ENCODE assay signal across 1 cellular context in the genomic region with DNA sequence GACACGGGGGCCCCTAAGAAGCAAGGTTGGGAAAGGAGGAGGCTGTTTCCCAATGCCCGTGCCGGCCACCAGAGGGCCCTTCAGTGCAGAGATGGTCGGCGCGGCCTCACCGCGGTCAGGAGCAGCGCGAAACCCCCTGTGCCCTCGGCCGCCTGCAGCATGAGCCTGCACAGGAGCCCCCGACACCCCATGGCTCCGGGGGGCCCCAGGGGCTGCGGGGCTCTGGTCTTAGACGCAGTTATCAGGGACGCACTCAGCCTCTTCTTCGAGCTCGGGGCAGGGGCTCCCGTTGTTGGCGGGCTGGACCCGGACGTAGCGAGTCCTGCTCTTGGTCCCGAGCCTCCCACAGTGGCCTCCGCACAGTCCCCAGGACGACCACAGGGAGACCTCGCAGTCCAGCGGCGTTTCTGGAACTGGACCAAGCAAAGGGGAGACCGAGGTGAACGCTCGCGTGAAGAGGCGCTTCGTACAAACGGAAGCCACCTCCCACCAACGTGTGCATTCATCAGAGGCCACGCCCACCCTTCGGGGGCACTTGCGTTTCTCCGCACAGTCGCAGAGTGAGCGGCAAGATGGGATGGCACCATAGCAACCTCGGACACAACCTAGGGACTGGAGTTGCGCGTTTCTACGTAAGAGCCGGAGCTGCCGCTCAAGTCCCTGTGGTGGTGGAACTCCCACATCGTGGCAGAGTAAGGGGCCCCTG.
TF ChIP-seq lines count a peak whose summit lies in the region.

No MANE protein-coding gene starts in this region.

TF ChIP-seq in HepG2, 621 proteins besides CTCF, POLR2A, EP300 and RAD21 (continued from another document and continues in another):
- TF ChIP-seq, protein P1, sequence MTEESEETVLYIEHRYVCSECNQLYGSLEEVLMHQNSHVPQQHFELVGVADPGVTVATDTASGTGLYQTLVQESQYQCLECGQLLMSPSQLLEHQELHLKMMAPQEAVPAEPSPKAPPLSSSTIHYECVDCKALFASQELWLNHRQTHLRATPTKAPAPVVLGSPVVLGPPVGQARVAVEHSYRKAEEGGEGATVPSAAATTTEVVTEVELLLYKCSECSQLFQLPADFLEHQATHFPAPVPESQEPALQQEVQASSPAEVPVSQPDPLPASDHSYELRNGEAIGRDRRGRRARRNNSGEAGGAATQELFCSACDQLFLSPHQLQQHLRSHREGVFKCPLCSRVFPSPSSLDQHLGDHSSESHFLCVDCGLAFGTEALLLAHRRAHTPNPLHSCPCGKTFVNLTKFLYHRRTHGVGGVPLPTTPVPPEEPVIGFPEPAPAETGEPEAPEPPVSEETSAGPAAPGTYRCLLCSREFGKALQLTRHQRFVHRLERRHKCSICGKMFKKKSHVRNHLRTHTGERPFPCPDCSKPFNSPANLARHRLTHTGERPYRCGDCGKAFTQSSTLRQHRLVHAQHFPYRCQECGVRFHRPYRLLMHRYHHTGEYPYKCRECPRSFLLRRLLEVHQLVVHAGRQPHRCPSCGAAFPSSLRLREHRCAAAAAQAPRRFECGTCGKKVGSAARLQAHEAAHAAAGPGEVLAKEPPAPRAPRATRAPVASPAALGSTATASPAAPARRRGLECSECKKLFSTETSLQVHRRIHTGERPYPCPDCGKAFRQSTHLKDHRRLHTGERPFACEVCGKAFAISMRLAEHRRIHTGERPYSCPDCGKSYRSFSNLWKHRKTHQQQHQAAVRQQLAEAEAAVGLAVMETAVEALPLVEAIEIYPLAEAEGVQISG (CRISPR knock-in tag; IDR thresholded peaks at IDR 0.05) = no peak
- TF ChIP-seq, protein P2, sequence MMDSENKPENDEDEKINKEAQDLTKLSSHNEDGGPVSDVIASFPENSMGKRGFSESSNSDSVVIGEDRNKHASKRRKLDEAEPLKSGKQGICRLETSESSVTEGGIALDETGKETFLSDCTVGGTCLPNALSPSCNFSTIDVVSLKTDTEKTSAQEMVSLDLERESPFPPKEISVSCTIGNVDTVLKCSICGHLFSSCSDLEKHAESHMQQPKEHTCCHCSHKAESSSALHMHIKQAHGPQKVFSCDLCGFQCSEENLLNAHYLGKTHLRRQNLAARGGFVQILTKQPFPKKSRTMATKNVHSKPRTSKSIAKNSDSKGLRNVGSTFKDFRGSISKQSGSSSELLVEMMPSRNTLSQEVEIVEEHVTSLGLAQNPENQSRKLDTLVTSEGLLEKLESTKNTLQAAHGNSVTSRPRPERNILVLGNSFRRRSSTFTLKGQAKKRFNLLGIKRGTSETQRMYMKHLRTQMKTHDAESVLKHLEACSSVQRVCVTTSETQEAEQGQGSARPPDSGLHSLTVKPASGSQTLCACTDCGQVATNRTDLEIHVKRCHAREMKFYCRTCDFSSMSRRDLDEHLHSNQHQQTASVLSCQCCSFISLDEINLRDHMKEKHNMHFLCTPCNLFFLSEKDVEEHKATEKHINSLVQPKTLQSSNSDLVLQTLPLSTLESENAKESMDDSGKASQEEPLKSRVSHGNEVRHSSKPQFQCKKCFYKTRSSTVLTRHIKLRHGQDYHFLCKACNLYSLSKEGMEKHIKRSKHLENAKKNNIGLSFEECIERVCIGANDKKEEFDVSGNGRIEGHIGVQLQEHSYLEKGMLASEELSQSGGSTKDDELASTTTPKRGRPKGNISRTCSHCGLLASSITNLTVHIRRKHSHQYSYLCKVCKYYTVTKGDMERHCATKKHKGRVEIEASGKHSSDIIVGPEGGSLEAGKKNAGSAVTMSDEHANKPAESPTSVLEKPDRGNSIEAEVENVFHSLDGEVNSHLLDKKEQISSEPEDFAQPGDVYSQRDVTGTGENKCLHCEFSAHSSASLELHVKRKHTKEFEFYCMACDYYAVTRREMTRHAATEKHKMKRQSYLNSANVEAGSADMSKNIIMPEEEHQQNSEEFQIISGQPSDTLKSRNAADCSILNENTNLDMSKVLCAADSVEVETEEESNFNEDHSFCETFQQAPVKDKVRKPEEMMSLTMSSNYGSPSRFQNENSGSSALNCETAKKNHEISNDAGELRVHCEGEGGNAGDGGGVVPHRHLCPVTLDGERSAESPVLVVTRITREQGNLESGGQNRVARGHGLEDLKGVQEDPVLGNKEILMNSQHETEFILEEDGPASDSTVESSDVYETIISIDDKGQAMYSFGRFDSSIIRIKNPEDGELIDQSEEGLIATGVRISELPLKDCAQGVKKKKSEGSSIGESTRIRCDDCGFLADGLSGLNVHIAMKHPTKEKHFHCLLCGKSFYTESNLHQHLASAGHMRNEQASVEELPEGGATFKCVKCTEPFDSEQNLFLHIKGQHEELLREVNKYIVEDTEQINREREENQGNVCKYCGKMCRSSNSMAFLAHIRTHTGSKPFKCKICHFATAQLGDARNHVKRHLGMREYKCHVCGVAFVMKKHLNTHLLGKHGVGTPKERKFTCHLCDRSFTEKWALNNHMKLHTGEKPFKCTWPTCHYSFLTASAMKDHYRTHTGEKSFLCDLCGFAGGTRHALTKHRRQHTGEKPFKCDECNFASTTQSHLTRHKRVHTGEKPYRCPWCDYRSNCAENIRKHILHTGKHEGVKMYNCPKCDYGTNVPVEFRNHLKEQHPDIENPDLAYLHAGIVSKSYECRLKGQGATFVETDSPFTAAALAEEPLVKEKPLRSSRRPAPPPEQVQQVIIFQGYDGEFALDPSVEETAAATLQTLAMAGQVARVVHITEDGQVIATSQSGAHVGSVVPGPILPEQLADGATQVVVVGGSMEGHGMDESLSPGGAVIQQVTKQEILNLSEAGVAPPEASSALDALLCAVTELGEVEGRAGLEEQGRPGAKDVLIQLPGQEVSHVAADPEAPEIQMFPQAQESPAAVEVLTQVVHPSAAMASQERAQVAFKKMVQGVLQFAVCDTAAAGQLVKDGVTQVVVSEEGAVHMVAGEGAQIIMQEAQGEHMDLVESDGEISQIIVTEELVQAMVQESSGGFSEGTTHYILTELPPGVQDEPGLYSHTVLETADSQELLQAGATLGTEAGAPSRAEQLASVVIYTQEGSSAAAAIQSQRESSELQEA (CRISPR knock-in tag; IDR thresholded peaks at IDR 0.05; ENCODE audit: not compliant biosample characterization) = peak; percentile 36
- TF ChIP-seq ZSCAN30 (CRISPR knock-in tag; IDR thresholded peaks at IDR 0.05) = no peak
- no peak for TF ChIP-seq ZNF431 (CRISPR knock-in tag; IDR thresholded peaks at IDR 0.05; ENCODE audit: borderline replicate concordance, low read depth)
- TF ChIP-seq ZNF589 (CRISPR knock-in tag; conservative IDR thresholded peaks at IDR 0.05) = no peak
- no peak for TF ChIP-seq KDM6A (CRISPR knock-in tag; IDR thresholded peaks at IDR 0.05; ENCODE audit: low read depth)
- TF ChIP-seq, protein P3, sequence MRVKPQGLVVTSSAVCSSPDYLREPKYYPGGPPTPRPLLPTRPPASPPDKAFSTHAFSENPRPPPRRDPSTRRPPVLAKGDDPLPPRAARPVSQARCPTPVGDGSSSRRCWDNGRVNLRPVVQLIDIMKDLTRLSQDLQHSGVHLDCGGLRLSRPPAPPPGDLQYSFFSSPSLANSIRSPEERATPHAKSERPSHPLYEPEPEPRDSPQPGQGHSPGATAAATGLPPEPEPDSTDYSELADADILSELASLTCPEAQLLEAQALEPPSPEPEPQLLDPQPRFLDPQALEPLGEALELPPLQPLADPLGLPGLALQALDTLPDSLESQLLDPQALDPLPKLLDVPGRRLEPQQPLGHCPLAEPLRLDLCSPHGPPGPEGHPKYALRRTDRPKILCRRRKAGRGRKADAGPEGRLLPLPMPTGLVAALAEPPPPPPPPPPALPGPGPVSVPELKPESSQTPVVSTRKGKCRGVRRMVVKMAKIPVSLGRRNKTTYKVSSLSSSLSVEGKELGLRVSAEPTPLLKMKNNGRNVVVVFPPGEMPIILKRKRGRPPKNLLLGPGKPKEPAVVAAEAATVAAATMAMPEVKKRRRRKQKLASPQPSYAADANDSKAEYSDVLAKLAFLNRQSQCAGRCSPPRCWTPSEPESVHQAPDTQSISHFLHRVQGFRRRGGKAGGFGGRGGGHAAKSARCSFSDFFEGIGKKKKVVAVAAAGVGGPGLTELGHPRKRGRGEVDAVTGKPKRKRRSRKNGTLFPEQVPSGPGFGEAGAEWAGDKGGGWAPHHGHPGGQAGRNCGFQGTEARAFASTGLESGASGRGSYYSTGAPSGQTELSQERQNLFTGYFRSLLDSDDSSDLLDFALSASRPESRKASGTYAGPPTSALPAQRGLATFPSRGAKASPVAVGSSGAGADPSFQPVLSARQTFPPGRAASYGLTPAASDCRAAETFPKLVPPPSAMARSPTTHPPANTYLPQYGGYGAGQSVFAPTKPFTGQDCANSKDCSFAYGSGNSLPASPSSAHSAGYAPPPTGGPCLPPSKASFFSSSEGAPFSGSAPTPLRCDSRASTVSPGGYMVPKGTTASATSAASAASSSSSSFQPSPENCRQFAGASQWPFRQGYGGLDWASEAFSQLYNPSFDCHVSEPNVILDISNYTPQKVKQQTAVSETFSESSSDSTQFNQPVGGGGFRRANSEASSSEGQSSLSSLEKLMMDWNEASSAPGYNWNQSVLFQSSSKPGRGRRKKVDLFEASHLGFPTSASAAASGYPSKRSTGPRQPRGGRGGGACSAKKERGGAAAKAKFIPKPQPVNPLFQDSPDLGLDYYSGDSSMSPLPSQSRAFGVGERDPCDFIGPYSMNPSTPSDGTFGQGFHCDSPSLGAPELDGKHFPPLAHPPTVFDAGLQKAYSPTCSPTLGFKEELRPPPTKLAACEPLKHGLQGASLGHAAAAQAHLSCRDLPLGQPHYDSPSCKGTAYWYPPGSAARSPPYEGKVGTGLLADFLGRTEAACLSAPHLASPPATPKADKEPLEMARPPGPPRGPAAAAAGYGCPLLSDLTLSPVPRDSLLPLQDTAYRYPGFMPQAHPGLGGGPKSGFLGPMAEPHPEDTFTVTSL (CRISPR knock-in tag; IDR thresholded peaks at IDR 0.05; ENCODE audit: borderline replicate concordance) = no peak
- peak; percentile 55 for TF ChIP-seq TAF15 (IDR thresholded peaks at IDR 0.05; ENCODE audit: low read depth, low read length, poor library complexity, severe bottlenecking)
- no peak for TF ChIP-seq ZFP36L2 (CRISPR knock-in tag; IDR thresholded peaks at IDR 0.05)
- TF ChIP-seq, protein P4, sequence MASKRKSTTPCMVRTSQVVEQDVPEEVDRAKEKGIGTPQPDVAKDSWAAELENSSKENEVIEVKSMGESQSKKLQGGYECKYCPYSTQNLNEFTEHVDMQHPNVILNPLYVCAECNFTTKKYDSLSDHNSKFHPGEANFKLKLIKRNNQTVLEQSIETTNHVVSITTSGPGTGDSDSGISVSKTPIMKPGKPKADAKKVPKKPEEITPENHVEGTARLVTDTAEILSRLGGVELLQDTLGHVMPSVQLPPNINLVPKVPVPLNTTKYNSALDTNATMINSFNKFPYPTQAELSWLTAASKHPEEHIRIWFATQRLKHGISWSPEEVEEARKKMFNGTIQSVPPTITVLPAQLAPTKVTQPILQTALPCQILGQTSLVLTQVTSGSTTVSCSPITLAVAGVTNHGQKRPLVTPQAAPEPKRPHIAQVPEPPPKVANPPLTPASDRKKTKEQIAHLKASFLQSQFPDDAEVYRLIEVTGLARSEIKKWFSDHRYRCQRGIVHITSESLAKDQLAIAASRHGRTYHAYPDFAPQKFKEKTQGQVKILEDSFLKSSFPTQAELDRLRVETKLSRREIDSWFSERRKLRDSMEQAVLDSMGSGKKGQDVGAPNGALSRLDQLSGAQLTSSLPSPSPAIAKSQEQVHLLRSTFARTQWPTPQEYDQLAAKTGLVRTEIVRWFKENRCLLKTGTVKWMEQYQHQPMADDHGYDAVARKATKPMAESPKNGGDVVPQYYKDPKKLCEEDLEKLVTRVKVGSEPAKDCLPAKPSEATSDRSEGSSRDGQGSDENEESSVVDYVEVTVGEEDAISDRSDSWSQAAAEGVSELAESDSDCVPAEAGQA (IDR thresholded peaks at IDR 0.05; ENCODE audit: low read depth) = no peak
- TF ChIP-seq, protein P4 (CRISPR knock-in tag; IDR thresholded peaks at IDR 0.05; ENCODE audit: borderline replicate concordance) = no peak
- TF ChIP-seq, protein P5, sequence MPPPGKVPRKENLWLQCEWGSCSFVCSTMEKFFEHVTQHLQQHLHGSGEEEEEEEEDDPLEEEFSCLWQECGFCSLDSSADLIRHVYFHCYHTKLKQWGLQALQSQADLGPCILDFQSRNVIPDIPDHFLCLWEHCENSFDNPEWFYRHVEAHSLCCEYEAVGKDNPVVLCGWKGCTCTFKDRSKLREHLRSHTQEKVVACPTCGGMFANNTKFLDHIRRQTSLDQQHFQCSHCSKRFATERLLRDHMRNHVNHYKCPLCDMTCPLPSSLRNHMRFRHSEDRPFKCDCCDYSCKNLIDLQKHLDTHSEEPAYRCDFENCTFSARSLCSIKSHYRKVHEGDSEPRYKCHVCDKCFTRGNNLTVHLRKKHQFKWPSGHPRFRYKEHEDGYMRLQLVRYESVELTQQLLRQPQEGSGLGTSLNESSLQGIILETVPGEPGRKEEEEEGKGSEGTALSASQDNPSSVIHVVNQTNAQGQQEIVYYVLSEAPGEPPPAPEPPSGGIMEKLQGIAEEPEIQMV (CRISPR knock-in tag; IDR thresholded peaks at IDR 0.05; ENCODE audit: low read depth) = no peak
